In genomic region chr10:110207805-110208613, GRCh38 we compare ENCODE assay signal across 8 cellular contexts. TPM values are rescaled to one million over a fixed set of nuclear protein-coding genes. Genes with fewer than 3 reads are reported as not detected.
DNase-seq lines count a peak whose midpoint lies in the region; FAIRE-seq and TF ChIP-seq lines count a peak whose summit lies in the region.

No MANE protein-coding gene starts in this region.

- DNase-seq in GM10266 (ENCODE audit: extremely low spot score) = peak; percentile 68
- DNase-seq in T-helper 1 cell = peak; percentile 22 to 57 (median 51)
- no peak for DNase-seq in brain microvascular endothelial cell
- DNase-seq in keratinocyte (ENCODE audit: low read depth, low spot score) = no peak
- peak; percentile 41 for DNase-seq in stimulated activated CD4-positive, alpha-beta T cell treated with anti-CD3 and anti-CD28 coated beads, Interleukin-4, amount 100 ng/mL, for 24 hours
- no peak for DNase-seq in mesenteric fat pad (ENCODE audit: low spot score)
- DNase-seq in NCI-H1930 (lab: John Stamatoyannopoulos, UW) = no peak

- no peaks in the 10 kb centered on the region for H3K79me2 ChIP-seq in keratinocyte (ENCODE audit: control insufficient read depth, insufficient read depth, low read length)

- H3K27ac ChIP-seq in HUES6 (ENCODE audit: low read depth, low read length) (no peak overlapping the region), brain microvascular endothelial cell (no peak overlapping the region), keratinocyte (ENCODE audit: control insufficient read depth, insufficient read depth, low read length) (peak overlapping the region; percentile 55)

- peak overlapping the region; percentile 0 for H3K9ac ChIP-seq in HUES6 (ENCODE audit: low read length)
- peak overlapping the region; percentile 91 for H3K9ac ChIP-seq in keratinocyte (ENCODE audit: control insufficient read depth, extremely low read depth, insufficient read depth, low read length)

- peak overlapping the region; percentile 93 for H2AFZ ChIP-seq in keratinocyte (ENCODE audit: control insufficient read depth, low read length)

- dilution Hi-C loops in keratinocyte (cut with MboI; ENCODE audit: extremely low pct_ligation_motif_present, low sequenced_read_pairs) = no loop called here

- peak overlapping the region; percentile 99 for H3K4me2 ChIP-seq in keratinocyte (ENCODE audit: control insufficient read depth, extremely low read depth, insufficient read depth, low read depth, low read length)

- H3K9me1 ChIP-seq in keratinocyte (ENCODE audit: control insufficient read depth, extremely low read depth, insufficient read depth, low read length) = no peaks in the 10 kb centered on the region

- H3K4me3 ChIP-seq in HUES6 (ENCODE audit: low read depth, low read length) (peak overlapping the region; percentile 87), brain microvascular endothelial cell (ENCODE audit: low read depth, low read length) (peak overlapping the region; percentile 72), keratinocyte (ENCODE audit: control insufficient read depth in 2 of 3, extremely low read depth in 1 of 3, insufficient read depth in 2 of 3, low read depth in 1 of 3, low read length in 3 of 3) (peak overlapping the region; percentile 59 to 84 (median 81))

- TF ChIP-seq CTCF in GM10266 (IDR thresholded peaks at IDR 0.05; ENCODE audit: control insufficient read depth, insufficient read depth, low read depth, missing control alignments) (no peak), brain microvascular endothelial cell (IDR thresholded peaks at IDR 0.05; ENCODE audit: low read depth, low read length, missing control alignments) (no peak), keratinocyte (optimal IDR thresholded peaks at IDR 0.05 in 1 of 3, IDR thresholded peaks at IDR 0.05 in 1 of 3, conservative IDR thresholded peaks at IDR 0.05 in 1 of 3; ENCODE audit: extremely low read depth in 1 of 3, insufficient read depth in 2 of 3, low read length in 3 of 3) (no peak)

- H3K27me3 ChIP-seq in HUES6 (ENCODE audit: control insufficient read depth, insufficient read depth, low read length) (peaks cover 81% of the 10 kb centered on the region), brain microvascular endothelial cell (replicated peaks) (no peaks in the 10 kb centered on the region), keratinocyte (ENCODE audit: control insufficient read depth, extremely low read depth, insufficient read depth, low read length) (no peaks in the 10 kb centered on the region)

- peaks cover 23% of the 10 kb centered on the region for H3K4me1 ChIP-seq in HUES6 (ENCODE audit: control insufficient read depth, insufficient read depth, low read length)
- H3K4me1 ChIP-seq in keratinocyte (ENCODE audit: control insufficient read depth, extremely low read depth, insufficient read depth, low read length) = peaks cover 15% of the 10 kb centered on the region

- H3K9me3 ChIP-seq in HUES6 (ENCODE audit: control insufficient read depth, insufficient read depth, low read depth, low read length) (no peaks in the 10 kb centered on the region), keratinocyte (ENCODE audit: control insufficient read depth, low read depth, low read length) (no peaks in the 10 kb centered on the region)

- in situ Hi-C loops in brain microvascular endothelial cell (cut with HindIII; ENCODE audit: low pct_ligation_motif_present, low sequenced_read_pairs) = no loop called here

- no peaks in the 10 kb centered on the region for H3K36me3 ChIP-seq in HUES6 (ENCODE audit: control insufficient read depth, insufficient read depth, low read length)
- H3K36me3 ChIP-seq in brain microvascular endothelial cell (replicated peaks) = no peaks in the 10 kb centered on the region
- no peaks in the 10 kb centered on the region for H3K36me3 ChIP-seq in keratinocyte (ENCODE audit: control insufficient read depth in 2 of 2, extremely low read depth in 1 of 2, insufficient read depth in 2 of 2, low read length in 2 of 2)

- FAIRE-seq in keratinocyte (lab: Jason Lieb, UNC) = no peak

- H4K20me1 ChIP-seq in keratinocyte (ENCODE audit: control insufficient read depth, extremely low read depth, insufficient read depth, low read length) = no peaks in the 10 kb centered on the region

RNA-seq across cellular contexts. Expression of gene MXI1, which starts 0.6 kb away (rescaled TPM):
- 7.9 to 17.8 TPM (median 14.6 TPM) in 3 replicates for polyA plus RNA-seq in keratinocyte
- 91.8 TPM for polyA plus RNA-seq in keratinocyte (2011; ENCODE audit: low read depth)
- 12.4 and 18.6 TPM in 2 replicates for polyA plus RNA-seq in keratinocyte (2011; cell fraction: cytosol; rRNA removed)
- 15.1 and 16.5 TPM in 2 replicates for polyA plus RNA-seq in keratinocyte (2011; cell fraction: nucleus; rRNA removed)
- polyA plus RNA-seq in keratinocyte (2012; ENCODE audit: low replicate concordance) = 9.3 and 39.4 TPM in 2 replicates
- 2.9 to 15.7 TPM (median 12.8 TPM) in 3 replicates for polyA minus RNA-seq in keratinocyte
- 18.4 TPM for polyA minus RNA-seq in keratinocyte (2011; cell fraction: cytosol; rRNA and poly(A)+ RNA removed)
- polyA minus RNA-seq in keratinocyte (2011; cell fraction: nucleus; rRNA and poly(A)+ RNA removed) = 4.6 and 7.1 TPM in 2 replicates
- 23.7 TPM for total RNA-seq in mesenteric fat pad

Comparison
In these comparisons a context has a peak if more than half of its experiments do, and no peak if none do; other contexts are left out.
1. DNase-seq: peak in GM10266 (single experiment), T-helper 1 cell (5 of 5) and stimulated activated CD4-positive, alpha-beta T cell treated with anti-CD3 and anti-CD28 coated beads, Interleukin-4, amount 100 ng/mL, for 24 hours (single experiment); none in brain microvascular endothelial cell (single experiment), keratinocyte (single experiment), mesenteric fat pad (single experiment) and NCI-H1930 (0 of 2).
2. Peak in every context shown above with its lines, with median percentiles within 50 percentile points of each other: H3K4me3 ChIP-seq.